In genomic region chr19:56175861-56176307, GRCh38 we compare ENCODE assay signal across 11 cellular contexts. TPM values are rescaled to one million over a fixed set of nuclear protein-coding genes. Genes with fewer than 3 reads are reported as not detected.
"Had no signal": no experiment of that assay in that cellular context is flagged by ENCODE, and none has a peak within 500 bp of the region (broad histone marks: within the 10 kb centered on the region; RNA-seq: fewer than 3 reads in every experiment).

Gene GALP (plus strand): TSS chr19:56176008. CDS start chr19:56177109, 1,101 bp downstream.

RNA-seq across cellular contexts. Expression of gene GALP, which starts in this region (rescaled TPM):
- total RNA-seq: activated CD4-positive, alpha-beta memory T cell treated with anti-CD3 and anti-CD28 coated beads, Interleukin-2, amount 10 ng/mL, durations not matched to agents 7 days and 5 days; activated CD8-positive, alpha-beta memory T cell treated with anti-CD3 and anti-CD28 coated beads for 36 hours; activated naive CD4-positive, alpha-beta T cell treated with anti-CD3 and anti-CD28 coated beads for 36 hours; activated T-helper 17 cell treated with anti-CD3 and anti-CD28 coated beads, Interleukin-2, amount 50 U/mL, for 72 hours; LHCN-M2; M059J; OCI-LY7; Right ventricle myocardium inferior; RPMI7951; T-cell had no signal
- polyA plus RNA-seq: cardiac muscle cell had no signal
